In genomic region chr11:133953571-133953970, GRCh38 we compare ENCODE assay signal across 18 cellular contexts. TPM values are rescaled to one million over a fixed set of nuclear protein-coding genes. Genes with fewer than 3 reads are reported as not detected.
DNase-seq lines count a peak whose midpoint lies in the region; ATAC-seq, FAIRE-seq and TF ChIP-seq lines count a peak whose summit lies in the region.
"Had no signal": no experiment of that assay in that cellular context is flagged by ENCODE, and none has a peak within 500 bp of the region (broad histone marks: within the 10 kb centered on the region; RNA-seq: fewer than 3 reads in every experiment).

No MANE protein-coding gene starts in this region.

- POLR2A ChIA-PET in activated CD4-positive, alpha-beta T cell treated with anti-CD3 and anti-CD28 coated beads, Interleukin-2, amount 10 ng/mL, durations not matched to agents 7 days and 5 days (lab: Charles Lee), result no interaction called here
- POLR2A ChIA-PET in activated CD4-positive, alpha-beta memory T cell treated with anti-CD3 and anti-CD28 coated beads, Interleukin-2, amount 10 ng/mL, durations not matched to agents 7 days and 5 days (lab: Charles Lee), result interaction anchor here (1.1 kb wide), 1 partner anchor 84 kb away, joined by 3 read pairs; no protein-coding TSS in a partner anchor

- H3K27me3 ChIP-seq in esophagus muscularis mucosa, result peaks cover 0 to 12% (median 0%) of the 10 kb centered on the region in 4 donors
- peaks cover 43% of the 10 kb centered on the region for H3K27me3 ChIP-seq in smooth muscle cell (ENCODE audit: low read depth)

- WGBS in esophagus muscularis mucosa, result 40% methylated on average over 6 of the region's 6 CpGs
- WGBS in smooth muscle cell (ENCODE audit: low lambda C conversion rate), result 52% methylated on average over 6 of the region's 6 CpGs

- H3K4me1 Mint-ChIP-seq in activated CD4-positive, alpha-beta T cell treated with anti-CD3 and anti-CD28 coated beads, Interleukin-2, amount 10 ng/mL, durations not matched to agents 7 days and 5 days, result peaks cover 77% of the 10 kb centered on the region
- peaks cover 68% of the 10 kb centered on the region for H3K4me1 Mint-ChIP-seq in activated CD4-positive, alpha-beta memory T cell treated with anti-CD3 and anti-CD28 coated beads, Interleukin-2, amount 10 ng/mL, durations not matched to agents 7 days and 5 days

- H3K9ac ChIP-seq in smooth muscle cell (ENCODE audit: low read depth), result no peak overlapping the region

- H3K9me3 Mint-ChIP-seq in activated CD4-positive, alpha-beta T cell treated with anti-CD3 and anti-CD28 coated beads, Interleukin-2, amount 10 ng/mL, durations not matched to agents 7 days and 5 days, result no peaks in the 10 kb centered on the region
- H3K9me3 Mint-ChIP-seq in activated CD4-positive, alpha-beta memory T cell treated with anti-CD3 and anti-CD28 coated beads, Interleukin-2, amount 10 ng/mL, durations not matched to agents 7 days and 5 days, result no peaks in the 10 kb centered on the region
- H3K9me3 Mint-ChIP-seq: central memory CD8-positive, alpha-beta T cell had no signal

- H2AFZ ChIP-seq in smooth muscle cell (ENCODE audit: low read depth), result no peak overlapping the region

- DNase-seq in activated CD4-positive, alpha-beta T cell treated with anti-CD3 and anti-CD28 coated beads, Interleukin-2, amount 10 ng/mL, durations not matched to agents 7 days and 5 days, result no peak
- no peak for DNase-seq in activated CD4-positive, alpha-beta T cell treated with anti-CD3 and anti-CD28 coated beads for 4 hours
- DNase-seq in activated CD4-positive, alpha-beta memory T cell treated with anti-CD3 and anti-CD28 coated beads, Interleukin-2, amount 10 ng/mL, durations not matched to agents 7 days and 5 days, result no peak
- no peak for DNase-seq in esophagus muscularis mucosa (ENCODE audit: extremely low spot score)
- DNase-seq in smooth muscle cell (lab: John Stamatoyannopoulos, UW; ENCODE audit: unreplicated experiment), result no peak
- no peak for DNase-seq in islet precursor cell
- no peak for DNase-seq in urothelium cell line (ENCODE audit: low spot score)
- DNase-seq: EL, HCEC 1CT, mesendoderm, NCI-H1105 treated with DMSO at 0.1 percent for 48 hours, NCI-H226, substantia nigra had no signal

- TF ChIP-seq CTCF in esophagus muscularis mucosa (IDR thresholded peaks at IDR 0.05), result no peak
- no peak for TF ChIP-seq CTCF in smooth muscle cell (IDR thresholded peaks at IDR 0.05; ENCODE audit: borderline replicate concordance, insufficient read depth, poor library complexity, severe bottlenecking)

- ATAC-seq in GM18907 (IDR thresholded peaks at IDR 0.05; ENCODE audit: unreplicated experiment), result no peak
- ATAC-seq: A549 had no signal

- no peaks in the 10 kb centered on the region for H4K20me1 ChIP-seq in smooth muscle cell (ENCODE audit: low read depth)

- peak overlapping the region; percentile 81 for H3K27ac Mint-ChIP-seq in activated CD4-positive, alpha-beta T cell treated with anti-CD3 and anti-CD28 coated beads, Interleukin-2, amount 10 ng/mL, durations not matched to agents 7 days and 5 days
- peak overlapping the region; percentile 65 for H3K27ac Mint-ChIP-seq in activated CD4-positive, alpha-beta memory T cell treated with anti-CD3 and anti-CD28 coated beads, Interleukin-2, amount 10 ng/mL, durations not matched to agents 7 days and 5 days

- no peak for TF ChIP-seq POLR2A in esophagus muscularis mucosa (IDR thresholded peaks at IDR 0.05; ENCODE audit: low read depth)

- H3K9me3 ChIP-seq in esophagus muscularis mucosa, result no peaks in the 10 kb centered on the region
- no peaks in the 10 kb centered on the region for H3K9me3 ChIP-seq in smooth muscle cell (replicated peaks; ENCODE audit: low read depth)
- H3K9me3 ChIP-seq: A549 had no signal

- H3K4me3 ChIP-seq in esophagus muscularis mucosa (peak overlapping the region; percentile 11 to 74 (median 54)), smooth muscle cell (no peak overlapping the region)
- H3K4me3 ChIP-seq: A549 had no signal

- intact Hi-C loops in esophagus muscularis mucosa (cut with DNase I), result no loop called here

- no peaks in the 10 kb centered on the region for H3K79me2 ChIP-seq in smooth muscle cell (ENCODE audit: low read depth)

- CTCF ChIA-PET in activated CD4-positive, alpha-beta T cell treated with anti-CD3 and anti-CD28 coated beads, Interleukin-2, amount 10 ng/mL, durations not matched to agents 7 days and 5 days (lab: Charles Lee), result interaction anchor here (0.8 kb wide), 1 partner anchor 26 kb away, joined by 3 read pairs; no protein-coding TSS in a partner anchor
- CTCF ChIA-PET in activated CD4-positive, alpha-beta memory T cell treated with anti-CD3 and anti-CD28 coated beads, Interleukin-2, amount 10 ng/mL, durations not matched to agents 7 days and 5 days (lab: Charles Lee), result no interaction called here

- no peak for FAIRE-seq in urothelium cell line (lab: Jason Lieb, UNC)
- FAIRE-seq: A549, endometrium, frontal cortex had no signal

- H3K4me2 ChIP-seq in smooth muscle cell, result peak overlapping the region; percentile 80
- H3K4me2 ChIP-seq: A549 had no signal

- H3K27me3 Mint-ChIP-seq in activated CD4-positive, alpha-beta T cell treated with anti-CD3 and anti-CD28 coated beads, Interleukin-2, amount 10 ng/mL, durations not matched to agents 7 days and 5 days, result peaks cover 1% of the 10 kb centered on the region
- peaks cover 23% of the 10 kb centered on the region for H3K27me3 Mint-ChIP-seq in activated CD4-positive, alpha-beta memory T cell treated with anti-CD3 and anti-CD28 coated beads, Interleukin-2, amount 10 ng/mL, durations not matched to agents 7 days and 5 days

- no peak for TF ChIP-seq EP300 in esophagus muscularis mucosa (IDR thresholded peaks at IDR 0.05)

- H3K36me3 Mint-ChIP-seq in activated CD4-positive, alpha-beta T cell treated with anti-CD3 and anti-CD28 coated beads, Interleukin-2, amount 10 ng/mL, durations not matched to agents 7 days and 5 days (ENCODE audit: low read depth), result peaks cover 25% of the 10 kb centered on the region
- peaks cover 12% of the 10 kb centered on the region for H3K36me3 Mint-ChIP-seq in activated CD4-positive, alpha-beta memory T cell treated with anti-CD3 and anti-CD28 coated beads, Interleukin-2, amount 10 ng/mL, durations not matched to agents 7 days and 5 days (ENCODE audit: low read depth)

- H3K4me3 Mint-ChIP-seq in activated CD4-positive, alpha-beta T cell treated with anti-CD3 and anti-CD28 coated beads, Interleukin-2, amount 10 ng/mL, durations not matched to agents 7 days and 5 days, result peak overlapping the region; percentile 95
- peak overlapping the region; percentile 90 for H3K4me3 Mint-ChIP-seq in activated CD4-positive, alpha-beta memory T cell treated with anti-CD3 and anti-CD28 coated beads, Interleukin-2, amount 10 ng/mL, durations not matched to agents 7 days and 5 days

- H3F3A ChIP-seq in smooth muscle cell (ENCODE audit: low read depth), result peaks cover 11% of the 10 kb centered on the region

- H3K27ac ChIP-seq in esophagus muscularis mucosa (replicated peaks in 1 of 4) (peak overlapping the region; percentile 90 to 97 (median 96)), smooth muscle cell (ENCODE audit: low read depth) (peak overlapping the region; percentile 44)
- H3K27ac ChIP-seq: A549 had no signal

- H3K36me3 ChIP-seq in esophagus muscularis mucosa (no peaks in the 10 kb centered on the region), smooth muscle cell (ENCODE audit: low read depth) (no peaks in the 10 kb centered on the region)

- H3K4me1 ChIP-seq in esophagus muscularis mucosa (peaks cover 79 to 100% (median 95%) of the 10 kb centered on the region in 4 donors), smooth muscle cell (ENCODE audit: low read depth) (peaks cover 37% of the 10 kb centered on the region)

RNA-seq across cellular contexts. Expression of gene IGSF9B, which starts 3.2 kb away (rescaled TPM):
- total RNA-seq in activated CD4-positive, alpha-beta T cell treated with anti-CD3 and anti-CD28 coated beads, Interleukin-2, amount 10 ng/mL, durations not matched to agents 7 days and 5 days, result 100 to 1,000 TPM; 130 to 142 TPM
- 10 to 100 TPM; 66.2 to 70.8 TPM for total RNA-seq in activated CD4-positive, alpha-beta memory T cell treated with anti-CD3 and anti-CD28 coated beads, Interleukin-2, amount 10 ng/mL, durations not matched to agents 7 days and 5 days
- 100 to 1,000 TPM in 1 of 4 donors, 10 to 100 TPM in 3; 21.7 to 130 (median 58.6) TPM for total RNA-seq in esophagus muscularis mucosa
- total RNA-seq in smooth muscle cell, result 1.7 and 3.0 TPM in 2 replicates
- 0.82 and 1.8 TPM in 2 replicates for polyA plus RNA-seq in smooth muscle cell
